16 cellular contexts compared by ENCODE assay signal in genomic region chr20:19823216-19823615, GRCh38.
"Had no signal": no experiment of that assay in that cellular context is flagged by ENCODE, and none has a peak within 500 bp of the region (broad histone marks: within the 10 kb centered on the region; RNA-seq: fewer than 3 reads in every experiment).

No MANE protein-coding gene starts in this region.

- H3K36me3 Mint-ChIP-seq: activated naive CD8-positive, alpha-beta T cell; natural killer cell had no signal

- H3K27me3 Mint-ChIP-seq: activated CD4-positive, alpha-beta T cell treated with anti-CD3 and anti-CD28 coated beads, Interleukin-2, amount 10 ng/mL, durations not matched to agents 7 days and 5 days; activated naive CD8-positive, alpha-beta T cell; brain; central memory CD8-positive, alpha-beta T cell had no signal

- ATAC-seq: activated T-cell treated with anti-CD3 and anti-CD28 coated beads, Interleukin-2, amount 50 U/mL, for 72 hours; natural killer cell had no signal

- H3K27ac Mint-ChIP-seq: activated CD4-positive, alpha-beta T cell treated with anti-CD3 and anti-CD28 coated beads, Interleukin-2, amount 10 ng/mL, durations not matched to agents 7 days and 5 days; activated naive CD8-positive, alpha-beta T cell; activated T-cell treated with anti-CD3 and anti-CD28 coated beads, Interleukin-2, amount 50 U/mL, for 72 hours; brain; natural killer cell had no signal

- H3K9me3 Mint-ChIP-seq: natural killer cell had no signal

- H3K27ac ChIP-seq: neutrophil, thoracic aorta, upper lobe of right lung had no signal

- DNase-seq: activated CD4-positive, alpha-beta T cell treated with anti-CD3 and anti-CD28 coated beads, Interleukin-2, amount 10 ng/mL, durations not matched to agents 7 days and 5 days; activated CD8-positive, alpha-beta memory T cell treated with anti-CD3 and anti-CD28 coated beads, Interleukin-2, amount 50 U/mL, for 48 hours; activated gamma-delta T cell; activated T-cell treated with anti-CD3 and anti-CD28 coated beads, Interleukin-2, amount 50 U/mL, for 72 hours; amniotic stem cell; esophagus squamous epithelium; mesenchymal stem cell; natural killer cell; posterior cingulate gyrus; upper lobe of right lung had no signal

- H3K4me3 Mint-ChIP-seq: activated CD4-positive, alpha-beta T cell treated with anti-CD3 and anti-CD28 coated beads, Interleukin-2, amount 10 ng/mL, durations not matched to agents 7 days and 5 days; activated naive CD8-positive, alpha-beta T cell; activated T-cell treated with anti-CD3 and anti-CD28 coated beads, Interleukin-2, amount 50 U/mL, for 72 hours; brain; central memory CD8-positive, alpha-beta T cell; natural killer cell had no signal

- H3K36me3 ChIP-seq: neutrophil, thoracic aorta, upper lobe of right lung had no signal

- H3K4me3 ChIP-seq: coronary artery, esophagus squamous epithelium, thoracic aorta, upper lobe of right lung had no signal

- H3K27me3 ChIP-seq: esophagus squamous epithelium, neutrophil, upper lobe of right lung had no signal

- H3K9me3 ChIP-seq: neutrophil, thoracic aorta, upper lobe of right lung had no signal
